ENCODE assay signal across 22 cellular contexts in the genomic region with DNA sequence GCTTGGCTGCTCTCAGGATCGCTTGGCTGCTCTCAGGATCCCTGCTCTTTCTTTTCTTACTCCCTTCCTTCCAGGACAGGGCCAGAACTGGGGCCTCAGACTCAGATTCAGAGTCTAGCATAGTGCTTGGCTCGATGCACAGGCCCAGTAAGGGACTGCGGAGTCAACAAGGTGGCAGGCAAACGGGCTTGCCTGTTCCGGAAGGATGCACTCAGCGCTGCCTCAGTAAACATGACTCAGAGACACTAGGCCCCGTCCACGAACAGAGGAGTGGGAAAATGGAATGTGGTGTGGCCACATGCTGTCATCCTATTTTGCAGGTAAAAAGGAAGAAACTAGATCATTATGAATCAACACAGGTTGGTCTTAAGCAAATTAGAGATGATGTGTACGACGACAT. TPM values are rescaled to one million over a fixed set of nuclear protein-coding genes. Genes with fewer than 3 reads are reported as not detected.
DNase-seq lines count a peak whose midpoint lies in the region; TF ChIP-seq lines count a peak whose summit lies in the region.
"Had no signal": no experiment of that assay in that cellular context is flagged by ENCODE, and none has a peak within 500 bp of the region (broad histone marks: within the 10 kb centered on the region; RNA-seq: fewer than 3 reads in every experiment).

No MANE protein-coding gene starts in this region.

- H3K27ac Mint-ChIP-seq in endodermal cell (peak overlapping the region; percentile 28), neural progenitor cell (peak overlapping the region; percentile 57), CD14-positive monocyte (peak overlapping the region in 3 of 7 donors; percentile 11 to 25 (median 18))
- H3K27ac Mint-ChIP-seq: activated CD4-positive, alpha-beta memory T cell treated with anti-CD3 and anti-CD28 coated beads, Interleukin-2, amount 10 ng/mL, durations not matched to agents 7 days and 5 days; memory B cell; stimulated activated memory B cell treated with anti-CD40 and anti-IgM and Interleukin-4, amounts not matched to agents 10 μg/mL and 1 μg/mL and 100 μg/mL, for 72 hours; T-helper 1 cell treated with Interleukin-12 subunit alpha and Interleukin-12 subunit beta and Interleukin-4 antibody, amounts not matched to agents 30 μg/mL and 1 μg/mL, for 36 hours had no signal

- peaks cover 59% of the 10 kb centered on the region for H3K36me3 ChIP-seq in endodermal cell (ENCODE audit: control insufficient read depth, insufficient read depth, low read length)
- H3K36me3 ChIP-seq in neural progenitor cell, result no peaks in the 10 kb centered on the region
- H3K36me3 ChIP-seq in spleen, result peaks cover 0 to 96% (median 61%) of the 10 kb centered on the region in 6 donors

- no peaks in the 10 kb centered on the region for H3K4me1 Mint-ChIP-seq in endodermal cell
- H3K4me1 Mint-ChIP-seq in neural progenitor cell, result peaks cover 16% of the 10 kb centered on the region
- no peaks in the 10 kb centered on the region for H3K4me1 Mint-ChIP-seq in CD14-positive monocyte
- H3K4me1 Mint-ChIP-seq: activated CD4-positive, alpha-beta memory T cell treated with anti-CD3 and anti-CD28 coated beads, Interleukin-2, amount 10 ng/mL, durations not matched to agents 7 days and 5 days had no signal

- POLR2A ChIA-PET in GM10248 (lab: Yijun Ruan, JAX), result interaction anchor here (0.5 to 0.6 kb wide), 2 partner anchors 56 to 400 kb away, joined by 4 to 5 read pairs; no protein-coding TSS in a partner anchor

- no peak for TF ChIP-seq CTCF in endodermal cell (conservative IDR thresholded peaks at IDR 0.05)
- TF ChIP-seq CTCF in neural progenitor cell (IDR thresholded peaks at IDR 0.05), result no peak
- no peak for TF ChIP-seq CTCF in CD14-positive monocyte (IDR thresholded peaks at IDR 0.05)
- no peak for TF ChIP-seq CTCF in GM10248 (IDR thresholded peaks at IDR 0.05; ENCODE audit: control extremely low read depth, extremely low read depth, low read depth, missing control alignments)
- TF ChIP-seq CTCF in spleen (IDR thresholded peaks at IDR 0.05 in 8 of 11, conservative IDR thresholded peaks at IDR 0.05 in 3 of 11), result no peak

- H3K27me3 Mint-ChIP-seq in endodermal cell (ENCODE audit: insufficient read depth) (no peaks in the 10 kb centered on the region), neural progenitor cell (ENCODE audit: insufficient read depth, low read depth) (no peaks in the 10 kb centered on the region), CD14-positive monocyte (ENCODE audit: low read depth in 3 of 3) (no peaks in the 10 kb centered on the region)
- H3K27me3 Mint-ChIP-seq: activated CD4-positive, alpha-beta memory T cell treated with anti-CD3 and anti-CD28 coated beads, Interleukin-2, amount 10 ng/mL, durations not matched to agents 7 days and 5 days; memory B cell; stimulated activated memory B cell treated with anti-CD40 and anti-IgM and Interleukin-4, amounts not matched to agents 10 μg/mL and 1 μg/mL and 100 μg/mL, for 72 hours had no signal

- H3K27me3 ChIP-seq in endodermal cell (ENCODE audit: control insufficient read depth, insufficient read depth, low read length, poor library complexity, severe bottlenecking) (no peaks in the 10 kb centered on the region), neural progenitor cell (no peaks in the 10 kb centered on the region), spleen (replicated peaks in 1 of 7) (no peaks in the 10 kb centered on the region)
- H3K27me3 ChIP-seq: pancreas, SJCRH30, testis had no signal

- H3K9me3 ChIP-seq in endodermal cell (ENCODE audit: control insufficient read depth, low read length) (no peaks in the 10 kb centered on the region), neural progenitor cell (ENCODE audit: low read depth) (no peaks in the 10 kb centered on the region), spleen (no peaks in the 10 kb centered on the region)
- H3K9me3 ChIP-seq: pancreas, SJCRH30, testis had no signal

- no peak overlapping the region for H3K9ac ChIP-seq in endodermal cell (ENCODE audit: extremely low read depth, low read length, poor library complexity, severe bottlenecking)
- no peak overlapping the region for H3K9ac ChIP-seq in neural progenitor cell

- WGBS in endodermal cell (ENCODE audit: insufficient coverage in 1 of 2, insufficient read length in 1 of 2), 2 experiments, result 93 to 95% methylated on average over 6 to 10 of the region's 10 CpGs
- 91 to 95% (median 93%) methylated on average over 10 of the region's 10 CpGs for WGBS in spleen, 5 donors

- H3K4me2 ChIP-seq in neural progenitor cell, result no peak overlapping the region

- H3K4me1 ChIP-seq in endodermal cell (ENCODE audit: control insufficient read depth, insufficient read depth, low read length) (no peaks in the 10 kb centered on the region), neural progenitor cell (no peaks in the 10 kb centered on the region), spleen (peaks cover 0 to 29% (median 21%) of the 10 kb centered on the region in 6 donors)
- H3K4me1 ChIP-seq: pancreas had no signal

- H3K4me3 ChIP-seq in endodermal cell (ENCODE audit: low read length) (no peak overlapping the region), neural progenitor cell (no peak overlapping the region), spleen (no peak overlapping the region)
- H3K4me3 ChIP-seq: pancreas, SJCRH30, testis had no signal

- H3F3A ChIP-seq in neural progenitor cell (ENCODE audit: low read depth), result peaks cover 9% of the 10 kb centered on the region

- no peak overlapping the region for H2AFZ ChIP-seq in neural progenitor cell (replicated peaks)

- H3K27ac ChIP-seq in endodermal cell (ENCODE audit: low read depth, low read length) (no peak overlapping the region), neural progenitor cell (no peak overlapping the region), spleen (no peak overlapping the region)
- H3K27ac ChIP-seq: pancreas, SJCRH30, testis had no signal

- intact Hi-C loops in CD14-positive monocyte (cut with micrococcal nuclease), result no loop called here
- intact Hi-C loops in spleen (cut with DNase I; ENCODE audit: low total_unique reads), result no loop called here

- H3K36me3 Mint-ChIP-seq in endodermal cell (ENCODE audit: low read depth) (peaks cover 55% of the 10 kb centered on the region), neural progenitor cell (peaks cover 19% of the 10 kb centered on the region), CD14-positive monocyte (peaks cover 62 to 93% of the 10 kb centered on the region in 2 donors)

- H3K9me3 Mint-ChIP-seq in endodermal cell (no peaks in the 10 kb centered on the region), neural progenitor cell (no peaks in the 10 kb centered on the region), CD14-positive monocyte (no peaks in the 10 kb centered on the region)
- H3K9me3 Mint-ChIP-seq: activated CD4-positive, alpha-beta memory T cell treated with anti-CD3 and anti-CD28 coated beads, Interleukin-2, amount 10 ng/mL, durations not matched to agents 7 days and 5 days; memory B cell; stimulated activated memory B cell treated with anti-CD40 and anti-IgM and Interleukin-4, amounts not matched to agents 10 μg/mL and 1 μg/mL and 100 μg/mL, for 72 hours; T-helper 1 cell treated with Interleukin-12 subunit alpha and Interleukin-12 subunit beta and Interleukin-4 antibody, amounts not matched to agents 30 μg/mL and 1 μg/mL, for 36 hours had no signal

- H4K20me1 ChIP-seq in neural progenitor cell (ENCODE audit: low read depth), result peaks cover 11% of the 10 kb centered on the region

- no peak for TF ChIP-seq POLR2A in spleen (IDR thresholded peaks at IDR 0.05)

- no peak overlapping the region for H3K4me3 Mint-ChIP-seq in endodermal cell
- H3K4me3 Mint-ChIP-seq in neural progenitor cell, result no peak overlapping the region
- no peak overlapping the region for H3K4me3 Mint-ChIP-seq in CD14-positive monocyte
- H3K4me3 Mint-ChIP-seq: activated CD4-positive, alpha-beta memory T cell treated with anti-CD3 and anti-CD28 coated beads, Interleukin-2, amount 10 ng/mL, durations not matched to agents 7 days and 5 days; memory B cell; stimulated activated memory B cell treated with anti-CD40 and anti-IgM and Interleukin-4, amounts not matched to agents 10 μg/mL and 1 μg/mL and 100 μg/mL, for 72 hours; T-helper 1 cell treated with Interleukin-12 subunit alpha and Interleukin-12 subunit beta and Interleukin-4 antibody, amounts not matched to agents 30 μg/mL and 1 μg/mL, for 36 hours had no signal

- H3K79me2 ChIP-seq in neural progenitor cell (ENCODE audit: low read depth), result no peaks in the 10 kb centered on the region

- CTCF ChIA-PET in GM10248 (lab: Yijun Ruan, JAX), result interaction anchor here (1.1 to 9.6 kb wide), 5 partner anchors 9 to 381 kb away, joined by 3 to 203 read pairs (median 5); no protein-coding TSS in a partner anchor

- DNase-seq in DMS53 (lab: John Stamatoyannopoulos, UW) (peak; percentile 96), NCI-H1694 (lab: John Stamatoyannopoulos, UW) (peak; percentile 48), endodermal cell (no peak), neural progenitor cell (ENCODE audit: low spot score) (no peak), DMS 273 (lab: John Stamatoyannopoulos, UW; ENCODE audit: unreplicated experiment) (no peak), CD14-positive monocyte (ENCODE audit: low spot score) (no peak), GM10248 (ENCODE audit: extremely low spot score) (no peak), spleen (no peak)
- DNase-seq: activated CD4-positive, alpha-beta memory T cell treated with anti-CD3 and anti-CD28 coated beads, Interleukin-2, amount 10 ng/mL, durations not matched to agents 7 days and 5 days; activated naive CD4-positive, alpha-beta T cell; DND-41; foreskin fibroblast; H7; kidney; NCI-H1092 treated with DMSO at 0.1 percent for 48 hours; NCI-H2107; SJCRH30; testis had no signal

RNA-seq across cellular contexts. Expression of gene SPHK1, which starts 9.8 kb away (rescaled TPM):
- total RNA-seq in endodermal cell, result 1 to 10 TPM; 1.5 to 1.8 TPM
- polyA plus RNA-seq in endodermal cell (2013, experiment 1 of 2), result 8.0 TPM
- polyA plus RNA-seq in endodermal cell (2013, experiment 2 of 2), result 6.2 TPM
- total RNA-seq in neural progenitor cell (ENCODE audit: low replicate concordance), result 1.3 and 1.9 TPM in 2 replicates
- polyA plus RNA-seq in CD14-positive monocyte, result 10 to 100 TPM; 12.9 to 19.1 TPM
- 1 to 10 TPM; 3.7 to 7.2 (median 5.7) TPM for total RNA-seq in spleen
- polyA plus RNA-seq in spleen, result 10 to 100 TPM in 1 of 3 donors, 1 to 10 TPM in 2; 8.1 to 11.4 (median 9.6) TPM

RNA-seq across cellular contexts. Expression of gene PRPSAP1, which starts 40.5 kb away (rescaled TPM):
- 10 to 100 TPM; 60.9 to 89.8 TPM for total RNA-seq in endodermal cell
- polyA plus RNA-seq in endodermal cell (2013, experiment 1 of 2), result 70.1 TPM
- polyA plus RNA-seq in endodermal cell (2013, experiment 2 of 2), result 68.6 TPM
- 73.7 and 89.7 TPM in 2 replicates for total RNA-seq in neural progenitor cell (ENCODE audit: low replicate concordance)
- 10 to 100 TPM; 45.8 to 51.2 TPM for polyA plus RNA-seq in CD14-positive monocyte
- total RNA-seq in spleen, result 10 to 100 TPM; 32.5 to 54.1 (median 38.3) TPM
- 10 to 100 TPM; 17.5 to 25.9 (median 17.5) TPM for polyA plus RNA-seq in spleen

RNA-seq across cellular contexts. Expression of gene UBE2O, which starts 58.8 kb away (rescaled TPM):
- 10 to 100 TPM; 45.4 to 46.5 TPM for total RNA-seq in endodermal cell
- polyA plus RNA-seq in endodermal cell (2013, experiment 1 of 2), result 41.5 TPM
- 38.4 TPM for polyA plus RNA-seq in endodermal cell (2013, experiment 2 of 2)
- total RNA-seq in neural progenitor cell (ENCODE audit: low replicate concordance), result 20.6 and 46.6 TPM in 2 replicates
- 1 to 10 TPM; 1.3 to 4.5 TPM for polyA plus RNA-seq in CD14-positive monocyte
- 10 to 100 TPM; 24.1 to 55.9 (median 32.5) TPM for total RNA-seq in spleen
- polyA plus RNA-seq in spleen, result 10 to 100 TPM in 1 of 3 donors, 1 to 10 TPM in 2; 7.2 to 14.3 (median 8.5) TPM

Comparison
In these comparisons a context has a peak if more than half of its experiments do, and no peak if none do; other contexts are left out.
1. DNase-seq: peak in DMS53 (single experiment) and NCI-H1694 (single experiment); none in endodermal cell (single experiment), neural progenitor cell (single experiment), DMS 273 (single experiment), CD14-positive monocyte (single experiment), GM10248 (single experiment) and spleen (single experiment).